ENCODE assay signal across 28 cellular contexts in the genomic region with DNA sequence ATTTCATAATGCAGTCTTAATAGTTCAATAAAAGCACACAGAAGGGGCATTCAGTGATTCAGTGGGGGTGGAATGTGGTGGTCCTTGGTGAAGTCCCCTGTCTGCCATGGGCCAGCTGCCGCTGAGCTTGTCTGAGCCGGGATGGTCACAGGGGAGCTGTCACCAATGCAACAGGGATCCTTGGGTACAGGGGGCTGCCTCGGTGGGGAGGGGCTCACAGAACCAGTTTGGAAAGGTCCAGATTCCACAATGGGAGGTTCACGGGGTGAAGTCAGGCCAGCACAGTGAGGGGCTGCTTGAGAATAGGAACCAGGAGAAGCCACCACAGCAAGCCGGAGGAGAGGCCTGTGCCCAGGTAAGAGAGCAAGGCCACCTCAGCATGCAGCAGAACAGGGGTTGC.
"Had no signal": no experiment of that assay in that cellular context is flagged by ENCODE, and none has a peak within 500 bp of the region (broad histone marks: within the 10 kb centered on the region; RNA-seq: fewer than 3 reads in every experiment).

No MANE protein-coding gene starts in this region.

- DNase-seq: hippocampal formation; kidney; left colon; left lung; lower lobe of right lung; mesendoderm; naive B cell; natural killer cell; nephron progenitor cell; ovary; right lobe of liver; stimulated activated CD4-positive, alpha-beta T cell treated with anti-CD3 and anti-CD28 coated beads, Interleukin-1b, Interleukin-23, amount 100 ng/mL, for 48 hours; stimulated activated CD4-positive, alpha-beta T cell treated with anti-CD3 and anti-CD28 coated beads, Interleukin-2, amount 100 ng/mL, for 48 hours; stimulated activated CD4-positive, alpha-beta T cell treated with anti-CD3 and anti-CD28 coated beads, Interleukin-4, amount 100 ng/mL, for 4 hours; stimulated activated CD8-positive, alpha-beta memory T cell treated with anti-CD3 and anti-CD28 coated beads, Interleukin-4, amount 100 ng/mL, for 48 hours; stimulated activated naive B cell treated with anti-CD40 and anti-IgM and Interleukin-4, amounts not matched to agents 10 μg/mL and 1 μg/mL and 100 μg/mL, for 72 hours; stimulated activated naive CD8-positive, alpha-beta T cell treated with anti-CD3 and anti-CD28 coated beads, Interleukin-15, Interleukin-2, amounts not matched to agents 100 U/mL and 50 U/mL, for 24 hours; stomach; testis; thyroid gland; transverse colon; upper lobe of right lung; uterus had no signal

- H3K27ac Mint-ChIP-seq: mesothelial cell of epicardium; natural killer cell; neural progenitor cell; progenitor cell of endocrine pancreas; stimulated activated naive B cell treated with anti-CD40 and anti-IgM and Interleukin-4, amounts not matched to agents 10 μg/mL and 1 μg/mL and 100 μg/mL, for 72 hours had no signal

- H3K36me3 Mint-ChIP-seq: mesothelial cell of epicardium; naive B cell; neural progenitor cell; stimulated activated naive B cell treated with anti-CD40 and anti-IgM and Interleukin-4, amounts not matched to agents 10 μg/mL and 1 μg/mL and 100 μg/mL, for 72 hours had no signal

- H3K4me3 ChIP-seq: left lung, lower lobe of right lung, neural progenitor cell, ovary, right atrium auricular region, right lobe of liver, smooth muscle cell, stomach, testis, thyroid gland, transverse colon, upper lobe of right lung, uterus had no signal

- ATAC-seq: left colon; left lung; lower lobe of right lung; natural killer cell; right lobe of liver; stimulated activated naive B cell treated with anti-CD40 and anti-IgM and Interleukin-4, amounts not matched to agents 10 μg/mL and 1 μg/mL and 100 μg/mL, for 72 hours; stimulated activated naive CD8-positive, alpha-beta T cell treated with anti-CD3 and anti-CD28 coated beads, Interleukin-15, Interleukin-2, amounts not matched to agents 100 U/mL and 50 U/mL, for 24 hours; upper lobe of right lung had no signal

- H3K9me3 Mint-ChIP-seq: neural progenitor cell; stimulated activated naive B cell treated with anti-CD40 and anti-IgM and Interleukin-4, amounts not matched to agents 10 μg/mL and 1 μg/mL and 100 μg/mL, for 72 hours had no signal

- H3K27ac ChIP-seq: left lung, lower lobe of right lung, neural progenitor cell, ovary, right atrium auricular region, right lobe of liver, stomach, testis, thyroid gland, transverse colon, upper lobe of right lung, uterus had no signal

- H3K4me1 ChIP-seq: left lung, lower lobe of right lung, neural progenitor cell, right atrium auricular region, right lobe of liver, stomach, testis, thyroid gland, upper lobe of right lung, uterus had no signal

- H3K9me3 ChIP-seq: left lung, lower lobe of right lung, ovary, right atrium auricular region, right lobe of liver, stomach, testis, thyroid gland, transverse colon, upper lobe of right lung, uterus had no signal

- H3K36me3 ChIP-seq: left lung, lower lobe of right lung, neural progenitor cell, ovary, right atrium auricular region, right lobe of liver, stomach, thyroid gland, transverse colon, upper lobe of right lung, uterus had no signal

- H3K27me3 ChIP-seq: left lung, neural progenitor cell, ovary, right atrium auricular region, right lobe of liver, testis, thyroid gland, transverse colon, upper lobe of right lung, uterus had no signal

- H3K4me3 Mint-ChIP-seq: mesothelial cell of epicardium; naive B cell; natural killer cell; nephron progenitor cell; neural progenitor cell; stimulated activated naive B cell treated with anti-CD40 and anti-IgM and Interleukin-4, amounts not matched to agents 10 μg/mL and 1 μg/mL and 100 μg/mL, for 72 hours had no signal

- H3K4me1 Mint-ChIP-seq: mesothelial cell of epicardium; nephron progenitor cell; neural progenitor cell; stimulated activated naive B cell treated with anti-CD40 and anti-IgM and Interleukin-4, amounts not matched to agents 10 μg/mL and 1 μg/mL and 100 μg/mL, for 72 hours had no signal
